ENCODE assay signal across 23 cellular contexts in the genomic region with DNA sequence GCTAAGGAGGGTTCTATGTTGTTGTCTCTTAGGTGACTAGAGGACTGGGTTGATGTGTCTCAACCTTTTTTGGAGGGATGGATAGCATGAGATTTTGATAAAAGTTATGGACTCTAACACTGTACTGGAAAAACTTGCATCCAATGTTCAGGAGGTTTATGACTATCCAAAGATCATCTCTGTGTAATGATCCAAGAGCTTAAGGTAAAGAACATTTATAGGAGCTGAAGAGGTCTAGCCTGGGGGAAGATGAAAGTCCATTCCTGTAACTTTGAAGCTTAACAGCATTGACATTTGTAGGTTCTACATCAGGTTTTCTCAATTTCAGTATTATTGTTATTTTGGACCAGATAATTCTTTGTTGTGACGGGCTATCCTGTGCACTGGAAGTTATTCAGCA. TPM values are rescaled to one million over a fixed set of nuclear protein-coding genes. Genes with fewer than 3 reads are reported as not detected.
DNase-seq lines count a peak whose midpoint lies in the region; ATAC-seq and TF ChIP-seq lines count a peak whose summit lies in the region.
"Had no signal": no experiment of that assay in that cellular context is flagged by ENCODE, and none has a peak within 500 bp of the region (broad histone marks: within the 10 kb centered on the region; RNA-seq: fewer than 3 reads in every experiment).

No MANE protein-coding gene starts in this region.

- H3K27me3 ChIP-seq in left ventricle myocardium inferior (ENCODE audit: low read depth) (no peaks in the 10 kb centered on the region), muscle layer of colon (ENCODE audit: control insufficient read depth in 1 of 2, insufficient read depth in 2 of 2, low read length in 2 of 2) (no peaks in the 10 kb centered on the region), spleen (replicated peaks in 1 of 7) (no peaks in the 10 kb centered on the region), uterus (no peaks in the 10 kb centered on the region)
- H3K27me3 ChIP-seq: BLaER1 treated with 17β-estradiol and CSF1 and Interleukin-3, amounts not matched to agents 10 nM and 100 nM; SJSA1 had no signal

- ATAC-seq in Right ventricle myocardium inferior (no peak), HG03025 (IDR thresholded peaks at IDR 0.05; ENCODE audit: low FRiP score, unreplicated experiment) (no peak)
- ATAC-seq: CD8-positive, alpha-beta T cell; HCT116; Panc1 had no signal

- DNase-seq in left ventricle myocardium inferior (no peak), Right ventricle myocardium inferior (ENCODE audit: missing footprints) (no peak), spleen (no peak), uterus (no peak), NCI-H1436 (lab: John Stamatoyannopoulos, UW) (no peak), MCF 10A (ENCODE audit: unreplicated experiment) (no peak)
- DNase-seq: CD8-positive, alpha-beta T cell; DND-41; KBM-7; NCI-H1092; NCI-H1436 treated with DMSO at 0.1 percent for 48 hours; NCI-H2029 treated with DMSO at 0.1 percent for 48 hours; NCI-H2171; NCI-H345; NCI-H524; NCI-H774 had no signal

- POLR2A ChIA-PET in MCF 10A (lab: Yijun Ruan, JAX), result interaction anchor here (1.1 to 1.6 kb wide), 2 partner anchors 8 to 14 kb away, joined by 3 read pairs; no protein-coding TSS in a partner anchor

- H3K9me3 Mint-ChIP-seq in MCF 10A (ENCODE audit: unreplicated experiment), result no peaks in the 10 kb centered on the region

- H3K4me3 Mint-ChIP-seq in MCF 10A (ENCODE audit: unreplicated experiment), result no peak overlapping the region
- H3K4me3 Mint-ChIP-seq: CD8-positive, alpha-beta T cell had no signal

- peaks cover 12% of the 10 kb centered on the region for H3K9me3 ChIP-seq in left ventricle myocardium inferior (replicated peaks)
- no peaks in the 10 kb centered on the region for H3K9me3 ChIP-seq in muscle layer of colon (ENCODE audit: low read length)
- H3K9me3 ChIP-seq in spleen, result peaks cover 0 to 9% (median 7%) of the 10 kb centered on the region in 8 donors
- H3K9me3 ChIP-seq in uterus, result no peaks in the 10 kb centered on the region

- peaks cover 32% of the 10 kb centered on the region for H3K4me1 ChIP-seq in left ventricle myocardium inferior
- H3K4me1 ChIP-seq in muscle layer of colon (ENCODE audit: insufficient read depth, low read length), result peaks cover 22% of the 10 kb centered on the region
- peaks cover 0 to 4% (median 0%) of the 10 kb centered on the region in 6 donors for H3K4me1 ChIP-seq in spleen
- H3K4me1 ChIP-seq in uterus, result no peaks in the 10 kb centered on the region

- H3K27ac ChIP-seq in left ventricle myocardium inferior (replicated peaks), result peak overlapping the region; percentile 58
- H3K27ac ChIP-seq in muscle layer of colon (ENCODE audit: low read depth, low read length), result peak overlapping the region; percentile 22
- peak overlapping the region in 5 of 8 donors; percentile 7 to 55 (median 42) for H3K27ac ChIP-seq in spleen
- H3K27ac ChIP-seq in uterus, result peak overlapping the region; percentile 66 to 93
- H3K27ac ChIP-seq: 22Rv1; BLaER1 treated with 17β-estradiol and CSF1 and Interleukin-3, amounts not matched to agents 10 nM and 100 nM; SJSA1 had no signal

- peaks cover 71% of the 10 kb centered on the region for H3K36me3 Mint-ChIP-seq in MCF 10A (ENCODE audit: insufficient read depth, unreplicated experiment)

- 97 to 100% (median 100%) methylated on average over 1 of the region's 1 CpG for WGBS in spleen, 5 donors

- no peaks in the 10 kb centered on the region for H3K4me1 Mint-ChIP-seq in MCF 10A (ENCODE audit: insufficient read depth, unreplicated experiment)

- H3K9ac ChIP-seq in muscle layer of colon (ENCODE audit: low read length), result no peak overlapping the region
- H3K9ac ChIP-seq: BLaER1 treated with 17β-estradiol and CSF1 and Interleukin-3, amounts not matched to agents 10 nM and 100 nM had no signal

- H3K36me3 ChIP-seq in left ventricle myocardium inferior (peaks cover 36% of the 10 kb centered on the region), muscle layer of colon (ENCODE audit: insufficient read depth, low read length) (peaks cover 9% of the 10 kb centered on the region), spleen (peaks cover 0 to 54% (median 24%) of the 10 kb centered on the region in 6 donors), uterus (no peaks in the 10 kb centered on the region)

- intact Hi-C loops in left ventricle myocardium inferior (cut with micrococcal nuclease) (no loop called here), Right ventricle myocardium inferior (cut with DNase I) (loop anchor here (5.0 kb wide), 1 partner anchor 46 kb away; a partner anchor contains a TSS), spleen (cut with DNase I; ENCODE audit: low total_unique reads) (no loop called here), uterus (cut with DNase I; ENCODE audit: low total_unique reads) (no loop called here), MCF 10A (cut with micrococcal nuclease) (no loop called here)

- H3K27me3 Mint-ChIP-seq in MCF 10A (ENCODE audit: insufficient read depth, unreplicated experiment), result no peaks in the 10 kb centered on the region

- H3K4me3 ChIP-seq in left ventricle myocardium inferior, result no peak overlapping the region
- no peak overlapping the region for H3K4me3 ChIP-seq in muscle layer of colon (ENCODE audit: low read depth in 1 of 2, low read length in 2 of 2)
- no peak overlapping the region for H3K4me3 ChIP-seq in spleen
- no peak overlapping the region for H3K4me3 ChIP-seq in uterus
- H3K4me3 ChIP-seq: BLaER1 treated with 17β-estradiol and CSF1 and Interleukin-3, amounts not matched to agents 10 nM and 100 nM; SJSA1 had no signal

- TF ChIP-seq POLR2A in spleen (IDR thresholded peaks at IDR 0.05) (no peak), uterus (IDR thresholded peaks at IDR 0.05) (no peak)

- CTCF ChIA-PET in MCF 10A (lab: Yijun Ruan, JAX), result interaction anchor here (0.6 to 1.3 kb wide), 2 partner anchors 12 to 16 kb away, joined by 3 to 4 read pairs; no protein-coding TSS in a partner anchor

- TF ChIP-seq CTCF in left ventricle myocardium inferior (IDR thresholded peaks at IDR 0.05; ENCODE audit: borderline replicate concordance) (no peak), spleen (IDR thresholded peaks at IDR 0.05 in 8 of 11, conservative IDR thresholded peaks at IDR 0.05 in 3 of 11) (no peak), uterus (IDR thresholded peaks at IDR 0.05) (no peak), MCF 10A (IDR thresholded peaks at IDR 0.05; ENCODE audit: unreplicated experiment) (no peak)

- BruUV-seq in MCF 10A (replicated peaks; lab: Mats Ljungman, UMichigan), result no TSS peak

- no peak overlapping the region for H3K27ac Mint-ChIP-seq in MCF 10A (ENCODE audit: low read depth, unreplicated experiment)
- H3K27ac Mint-ChIP-seq: CD8-positive, alpha-beta T cell had no signal

RNA-seq across cellular contexts. Expression of a gene that starts 48.9 kb away (rescaled TPM):
- total RNA-seq in left ventricle myocardium inferior, result 15.5 TPM
- total RNA-seq in Right ventricle myocardium inferior, result 12.9 TPM
- total RNA-seq in spleen, result 10 to 100 TPM in 6 of 7 donors, 1 to 10 TPM in 1; 8.2 to 15.6 (median 14.6) TPM
- polyA plus RNA-seq in spleen, result 10 to 100 TPM in 1 of 3 donors, 1 to 10 TPM in 2; 6.9 to 10.3 (median 9.0) TPM
- 10 to 100 TPM in 2 of 4 donors, 1 to 10 TPM in 2; 3.1 to 18.0 (median 13.2) TPM for total RNA-seq in uterus
- 17.4 and 21.2 TPM in 2 replicates for total RNA-seq in MCF 10A (2022)

RNA-seq across cellular contexts. Expression of a gene that starts 49.0 kb away (rescaled TPM):
- total RNA-seq in left ventricle myocardium inferior, result 60.2 TPM
- 71.6 TPM for total RNA-seq in Right ventricle myocardium inferior
- 10 to 100 TPM; 11.5 to 31.0 (median 27.6) TPM for total RNA-seq in spleen
- polyA plus RNA-seq in spleen, result 10 to 100 TPM; 17.8 to 37.2 (median 23.3) TPM
- 10 to 100 TPM in 3 of 4 donors, 1 to 10 TPM in 1; 8.2 to 38.0 (median 24.3) TPM for total RNA-seq in uterus
- total RNA-seq in MCF 10A (2022), result 43.4 and 44.1 TPM in 2 replicates

Comparison
In these comparisons a context has a peak if more than half of its experiments do, and no peak if none do; other contexts are left out.
1. H3K27ac ChIP-seq: peak in every context shown above with its lines; median percentile 80 in uterus; 58 in left ventricle myocardium inferior; 42 in spleen; 22 in muscle layer of colon.